In the genomic region with DNA sequence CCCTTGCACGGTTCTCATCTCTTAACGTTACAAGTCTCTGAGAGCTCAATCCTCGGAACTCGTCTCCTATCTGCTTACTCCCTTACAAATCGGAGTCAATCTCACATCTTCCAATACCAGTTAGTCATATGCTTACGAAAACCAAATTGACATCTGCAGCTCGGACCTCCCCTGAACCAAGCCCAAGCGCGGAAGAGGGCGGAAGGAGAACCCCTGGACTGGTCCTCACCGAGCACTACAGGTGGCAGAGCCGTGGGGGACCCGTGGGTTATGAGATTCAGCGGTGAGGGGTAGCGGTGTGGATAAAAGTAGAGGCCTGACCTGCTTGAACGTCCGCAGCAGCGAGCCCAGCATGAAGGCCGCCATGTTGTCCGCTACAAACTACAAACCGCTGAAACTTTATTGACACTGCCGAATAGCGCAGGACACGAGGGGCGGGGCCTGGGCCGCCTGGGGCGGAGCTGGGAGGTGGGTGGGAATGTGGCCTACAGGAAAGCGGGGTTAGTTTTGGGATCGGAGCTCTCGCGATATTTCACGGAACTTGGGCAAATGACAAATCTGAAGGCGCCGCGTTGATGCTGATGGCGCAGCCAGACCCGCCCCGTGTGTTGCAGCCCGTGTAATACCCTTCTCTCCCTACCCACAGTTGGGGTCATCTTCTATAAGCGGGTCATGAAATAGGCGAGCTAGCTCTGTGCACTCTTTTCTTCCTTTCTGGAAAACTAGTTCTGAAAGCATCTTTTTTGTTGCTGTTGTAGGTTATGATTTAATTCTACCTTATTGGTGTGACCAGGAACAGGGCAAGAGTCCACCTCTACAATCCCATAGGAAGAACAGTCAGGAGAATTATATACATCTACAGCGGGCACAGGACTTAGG, we compare ENCODE assay signal across 1 cellular context.
TF ChIP-seq lines count a peak whose summit lies in the region.

A gene (minus strand): TSS at position 383 of the 879 bp plus-strand sequence. CDS start 17 bp downstream, at position 366.

TF ChIP-seq in HepG2, 621 proteins besides CTCF, POLR2A, EP300 and RAD21 (continued from another document):
- TF ChIP-seq, protein P1, sequence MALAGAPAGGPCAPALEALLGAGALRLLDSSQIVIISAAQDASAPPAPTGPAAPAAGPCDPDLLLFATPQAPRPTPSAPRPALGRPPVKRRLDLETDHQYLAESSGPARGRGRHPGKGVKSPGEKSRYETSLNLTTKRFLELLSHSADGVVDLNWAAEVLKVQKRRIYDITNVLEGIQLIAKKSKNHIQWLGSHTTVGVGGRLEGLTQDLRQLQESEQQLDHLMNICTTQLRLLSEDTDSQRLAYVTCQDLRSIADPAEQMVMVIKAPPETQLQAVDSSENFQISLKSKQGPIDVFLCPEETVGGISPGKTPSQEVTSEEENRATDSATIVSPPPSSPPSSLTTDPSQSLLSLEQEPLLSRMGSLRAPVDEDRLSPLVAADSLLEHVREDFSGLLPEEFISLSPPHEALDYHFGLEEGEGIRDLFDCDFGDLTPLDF (CRISPR knock-in tag; IDR thresholded peaks at IDR 0.05): no peak
- TF ChIP-seq ZNF644 (CRISPR knock-in tag; IDR thresholded peaks at IDR 0.05; ENCODE audit: low read depth) (0 out of 2 replicates have a peak, but pooled peaks have one; percentile 50), ZBTB8A (CRISPR knock-in tag; IDR thresholded peaks at IDR 0.05; ENCODE audit: borderline replicate concordance, low read depth) (no peak), GFI1 (CRISPR knock-in tag; IDR thresholded peaks at IDR 0.05; ENCODE audit: borderline replicate concordance) (peak; percentile 55; the same call in 1 of the 2 replicates), NFE2 (CRISPR knock-in tag; IDR thresholded peaks at IDR 0.05) (no peak), FOXO1 (CRISPR knock-in tag; IDR thresholded peaks at IDR 0.05) (peak; percentile 67), HOXA7 (CRISPR knock-in tag; IDR thresholded peaks at IDR 0.05) (no peak), CBX1 (IDR thresholded peaks at IDR 0.05; ENCODE audit: low read depth) (peak; percentile 71), SKI (IDR thresholded peaks at IDR 0.05; ENCODE audit: partially characterized antibody) (no peak), NBN (conservative IDR thresholded peaks at IDR 0.05) (no peak), DNMT1 (CRISPR knock-in tag; IDR thresholded peaks at IDR 0.05) (0 out of 2 replicates have a peak, but pooled peaks have one; percentile 42), SCMH1 (CRISPR knock-in tag; IDR thresholded peaks at IDR 0.05; ENCODE audit: borderline replicate concordance) (no peak), IRX3 (CRISPR knock-in tag; IDR thresholded peaks at IDR 0.05; ENCODE audit: borderline replicate concordance, low read depth) (0 out of 2 replicates have a peak, but pooled peaks have one; percentile 65), ZNF331 (CRISPR knock-in tag; IDR thresholded peaks at IDR 0.05) (peak; percentile 88), ZNF678 (CRISPR knock-in tag; IDR thresholded peaks at IDR 0.05) (no peak), ZNF879 (CRISPR knock-in tag; IDR thresholded peaks at IDR 0.05) (no peak), ZNF33B (CRISPR knock-in tag; IDR thresholded peaks at IDR 0.05) (no peak), MAZ (IDR thresholded peaks at IDR 0.05; ENCODE audit: borderline replicate concordance, low read depth, low read length) (peak; percentile 87), MAZ (CRISPR knock-in tag; IDR thresholded peaks at IDR 0.05; ENCODE audit: low read depth) (no peak; the same call in 1 of the 2 replicates), KMT2B (CRISPR knock-in tag; IDR thresholded peaks at IDR 0.05) (peak; percentile 97), ZKSCAN8 (CRISPR knock-in tag; IDR thresholded peaks at IDR 0.05; ENCODE audit: borderline replicate concordance) (peak; percentile 73), ZMYM2 (CRISPR knock-in tag; IDR thresholded peaks at IDR 0.05) (no peak), ZNF616 (CRISPR knock-in tag; IDR thresholded peaks at IDR 0.05; ENCODE audit: low read depth) (no peak), ZNF777 (CRISPR knock-in tag; IDR thresholded peaks at IDR 0.05) (no peak), ZNF549 (CRISPR knock-in tag; IDR thresholded peaks at IDR 0.05) (no peak), ZNF562 (CRISPR knock-in tag; IDR thresholded peaks at IDR 0.05; ENCODE audit: borderline replicate concordance) (no peak), MIXL1 (CRISPR knock-in tag; IDR thresholded peaks at IDR 0.05) (no peak), JUN (CRISPR knock-in tag; IDR thresholded peaks at IDR 0.05) (no peak), ZNF10 (CRISPR knock-in tag; IDR thresholded peaks at IDR 0.05; ENCODE audit: borderline replicate concordance, low read depth) (no peak), RBM39 (IDR thresholded peaks at IDR 0.05; ENCODE audit: low read depth, low read length, poor library complexity, severe bottlenecking) (peak; percentile 81), ZNF432 (CRISPR knock-in tag; IDR thresholded peaks at IDR 0.05; ENCODE audit: borderline replicate concordance) (no peak), MAFG (CRISPR knock-in tag; IDR thresholded peaks at IDR 0.05) (no peak)
- TF ChIP-seq, protein P2, sequence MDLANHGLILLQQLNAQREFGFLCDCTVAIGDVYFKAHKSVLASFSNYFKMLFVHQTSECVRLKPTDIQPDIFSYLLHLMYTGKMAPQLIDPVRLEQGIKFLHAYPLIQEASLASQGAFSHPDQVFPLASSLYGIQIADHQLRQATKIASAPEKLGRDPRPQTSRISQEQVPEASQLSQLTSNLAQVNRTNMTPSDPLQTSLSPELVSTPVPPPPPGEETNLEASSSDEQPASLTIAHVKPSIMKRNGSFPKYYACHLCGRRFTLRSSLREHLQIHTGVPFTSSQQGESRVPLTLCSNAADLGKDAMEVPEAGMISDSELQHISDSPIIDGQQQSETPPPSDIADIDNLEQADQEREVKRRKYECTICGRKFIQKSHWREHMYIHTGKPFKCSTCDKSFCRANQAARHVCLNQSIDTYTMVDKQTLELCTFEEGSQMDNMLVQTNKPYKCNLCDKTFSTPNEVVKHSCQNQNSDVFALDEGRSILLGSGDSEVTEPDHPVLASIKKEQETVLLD (CRISPR knock-in tag; IDR thresholded peaks at IDR 0.05; ENCODE audit: low read depth): no peak
- TF ChIP-seq, protein P3, sequence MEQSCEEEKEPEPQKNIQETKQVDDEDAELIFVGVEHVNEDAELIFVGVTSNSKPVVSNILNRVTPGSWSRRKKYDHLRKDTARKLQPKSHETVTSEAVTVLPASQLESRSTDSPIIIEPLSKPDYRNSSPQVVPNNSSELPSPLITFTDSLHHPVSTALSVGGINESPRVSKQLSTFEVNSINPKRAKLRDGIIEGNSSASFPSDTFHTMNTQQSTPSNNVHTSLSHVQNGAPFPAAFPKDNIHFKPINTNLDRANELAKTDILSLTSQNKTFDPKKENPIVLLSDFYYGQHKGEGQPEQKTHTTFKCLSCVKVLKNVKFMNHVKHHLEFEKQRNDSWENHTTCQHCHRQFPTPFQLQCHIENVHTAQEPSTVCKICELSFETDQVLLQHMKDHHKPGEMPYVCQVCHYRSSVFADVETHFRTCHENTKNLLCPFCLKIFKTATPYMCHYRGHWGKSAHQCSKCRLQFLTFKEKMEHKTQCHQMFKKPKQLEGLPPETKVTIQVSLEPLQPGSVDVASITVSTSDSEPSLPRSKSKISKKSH (CRISPR knock-in tag; IDR thresholded peaks at IDR 0.05; ENCODE audit: borderline replicate concordance): 0 out of 2 replicates have a peak, but pooled peaks have one; percentile 42
- TF ChIP-seq, protein P4, sequence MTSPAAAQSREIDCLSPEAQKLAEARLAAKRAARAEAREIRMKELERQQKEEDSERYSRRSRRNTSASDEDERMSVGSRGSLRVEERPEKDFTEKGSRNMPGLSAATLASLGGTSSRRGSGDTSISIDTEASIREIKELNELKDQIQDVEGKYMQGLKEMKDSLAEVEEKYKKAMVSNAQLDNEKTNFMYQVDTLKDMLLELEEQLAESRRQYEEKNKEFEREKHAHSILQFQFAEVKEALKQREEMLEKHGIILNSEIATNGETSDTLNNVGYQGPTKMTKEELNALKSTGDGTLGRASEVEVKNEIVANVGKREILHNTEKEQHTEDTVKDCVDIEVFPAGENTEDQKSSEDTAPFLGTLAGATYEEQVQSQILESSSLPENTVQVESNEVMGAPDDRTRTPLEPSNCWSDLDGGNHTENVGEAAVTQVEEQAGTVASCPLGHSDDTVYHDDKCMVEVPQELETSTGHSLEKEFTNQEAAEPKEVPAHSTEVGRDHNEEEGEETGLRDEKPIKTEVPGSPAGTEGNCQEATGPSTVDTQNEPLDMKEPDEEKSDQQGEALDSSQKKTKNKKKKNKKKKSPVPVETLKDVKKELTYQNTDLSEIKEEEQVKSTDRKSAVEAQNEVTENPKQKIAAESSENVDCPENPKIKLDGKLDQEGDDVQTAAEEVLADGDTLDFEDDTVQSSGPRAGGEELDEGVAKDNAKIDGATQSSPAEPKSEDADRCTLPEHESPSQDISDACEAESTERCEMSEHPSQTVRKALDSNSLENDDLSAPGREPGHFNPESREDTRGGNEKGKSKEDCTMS (CRISPR knock-in tag; conservative IDR thresholded peaks at IDR 0.05): no peak
- TF ChIP-seq, protein P5, sequence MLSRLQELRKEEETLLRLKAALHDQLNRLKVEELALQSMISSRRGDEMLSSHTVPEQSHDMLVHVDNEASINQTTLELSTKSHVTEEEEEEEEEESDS (CRISPR knock-in tag; IDR thresholded peaks at IDR 0.05; ENCODE audit: borderline replicate concordance): no peak
- TF ChIP-seq, protein P6, sequence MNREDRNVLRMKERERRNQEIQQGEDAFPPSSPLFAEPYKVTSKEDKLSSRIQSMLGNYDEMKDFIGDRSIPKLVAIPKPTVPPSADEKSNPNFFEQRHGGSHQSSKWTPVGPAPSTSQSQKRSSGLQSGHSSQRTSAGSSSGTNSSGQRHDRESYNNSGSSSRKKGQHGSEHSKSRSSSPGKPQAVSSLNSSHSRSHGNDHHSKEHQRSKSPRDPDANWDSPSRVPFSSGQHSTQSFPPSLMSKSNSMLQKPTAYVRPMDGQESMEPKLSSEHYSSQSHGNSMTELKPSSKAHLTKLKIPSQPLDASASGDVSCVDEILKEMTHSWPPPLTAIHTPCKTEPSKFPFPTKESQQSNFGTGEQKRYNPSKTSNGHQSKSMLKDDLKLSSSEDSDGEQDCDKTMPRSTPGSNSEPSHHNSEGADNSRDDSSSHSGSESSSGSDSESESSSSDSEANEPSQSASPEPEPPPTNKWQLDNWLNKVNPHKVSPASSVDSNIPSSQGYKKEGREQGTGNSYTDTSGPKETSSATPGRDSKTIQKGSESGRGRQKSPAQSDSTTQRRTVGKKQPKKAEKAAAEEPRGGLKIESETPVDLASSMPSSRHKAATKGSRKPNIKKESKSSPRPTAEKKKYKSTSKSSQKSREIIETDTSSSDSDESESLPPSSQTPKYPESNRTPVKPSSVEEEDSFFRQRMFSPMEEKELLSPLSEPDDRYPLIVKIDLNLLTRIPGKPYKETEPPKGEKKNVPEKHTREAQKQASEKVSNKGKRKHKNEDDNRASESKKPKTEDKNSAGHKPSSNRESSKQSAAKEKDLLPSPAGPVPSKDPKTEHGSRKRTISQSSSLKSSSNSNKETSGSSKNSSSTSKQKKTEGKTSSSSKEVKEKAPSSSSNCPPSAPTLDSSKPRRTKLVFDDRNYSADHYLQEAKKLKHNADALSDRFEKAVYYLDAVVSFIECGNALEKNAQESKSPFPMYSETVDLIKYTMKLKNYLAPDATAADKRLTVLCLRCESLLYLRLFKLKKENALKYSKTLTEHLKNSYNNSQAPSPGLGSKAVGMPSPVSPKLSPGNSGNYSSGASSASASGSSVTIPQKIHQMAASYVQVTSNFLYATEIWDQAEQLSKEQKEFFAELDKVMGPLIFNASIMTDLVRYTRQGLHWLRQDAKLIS (CRISPR knock-in tag; IDR thresholded peaks at IDR 0.05): no peak
